In the genomic region with DNA sequence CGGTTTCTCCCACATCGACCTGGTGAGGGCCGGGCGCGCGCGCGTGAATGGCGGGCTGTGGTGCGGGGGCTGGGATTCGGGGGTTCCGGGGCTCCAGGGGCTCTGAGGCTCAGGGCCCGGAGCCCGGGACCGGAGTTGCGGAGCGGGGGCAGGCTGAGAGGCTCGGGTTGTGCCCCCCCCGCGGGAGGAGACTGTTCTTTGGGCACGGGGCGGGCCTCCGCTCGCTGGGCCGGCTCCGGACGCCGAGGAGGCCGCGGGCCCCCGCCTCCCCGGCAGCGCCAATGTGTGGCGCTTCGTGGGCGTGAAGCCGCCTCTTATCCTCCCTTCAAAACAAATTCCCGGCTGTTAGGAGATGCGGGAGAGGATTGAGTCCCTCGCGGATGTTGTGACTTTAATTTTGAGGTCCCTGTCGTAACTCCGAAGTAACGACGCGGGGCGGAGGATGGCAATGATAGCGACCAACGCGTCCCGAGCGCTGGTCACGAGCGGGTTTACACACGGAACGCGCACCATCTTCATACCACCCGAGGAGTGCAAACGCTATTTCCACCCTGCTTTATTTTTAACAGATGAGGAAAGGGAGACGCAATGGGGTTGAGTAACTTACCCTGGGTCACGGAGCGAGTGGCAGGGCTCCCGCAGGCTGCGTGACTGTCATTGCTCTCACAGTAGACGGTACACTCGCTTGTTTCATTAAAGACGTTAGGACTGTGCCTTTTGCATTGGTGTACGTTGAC, we compare ENCODE assay signal across 8 cellular contexts. TPM values are rescaled to one million over a fixed set of nuclear protein-coding genes. Genes with fewer than 3 reads are reported as not detected.
DNase-seq lines count a peak whose midpoint lies in the region; ATAC-seq and TF ChIP-seq lines count a peak whose summit lies in the region.

No MANE protein-coding gene starts in this region.

- H3K27ac ChIP-seq in cingulate gyrus (ENCODE audit: low read depth, low read length) (peak overlapping the region; percentile 89), liver (ENCODE audit: low read depth in 1 of 2, low read length in 2 of 2) (peak overlapping the region; percentile 96)

- DNase-seq in CD14-positive monocyte (ENCODE audit: low spot score) (peak; percentile 50), GM19238 (ENCODE audit: insufficient read length, low spot score) (peak; percentile 44)
- peak; percentile 55 for DNase-seq in stimulated activated CD8-positive, alpha-beta memory T cell treated with anti-CD3 and anti-CD28 coated beads, Interleukin-4, amount 100 ng/mL, for 48 hours

- H3K36me3 Mint-ChIP-seq in CD14-positive monocyte, result peaks cover 17 to 19% of the 10 kb centered on the region in 2 donors

- peaks cover 1 to 3% (median 2%) of the 10 kb centered on the region in 4 donors for H3K36me3 ChIP-seq in liver (ENCODE audit: control insufficient read depth in 4 of 4, insufficient read depth in 3 of 4, low read depth in 1 of 4, low read length in 3 of 4)

- intact Hi-C loops in CD14-positive monocyte (cut with micrococcal nuclease), result loop anchor here (2.0 to 10.0 kb wide), 2 partner anchors 70 to 1454 kb away; a partner anchor contains a TSS

- H3K4me3 ChIP-seq in liver (ENCODE audit: low read depth in 1 of 3, low read length in 3 of 3), result peak overlapping the region; percentile 78 to 95 (median 90)

- H3K27me3 Mint-ChIP-seq in CD14-positive monocyte (ENCODE audit: low read depth in 3 of 3), result peaks cover 0 to 2% (median 0%) of the 10 kb centered on the region in 3 donors

- H3K9ac ChIP-seq in liver (ENCODE audit: low read depth in 1 of 2, low read length in 2 of 2), result peak overlapping the region; percentile 49 to 97

- H3K27me3 ChIP-seq in liver (ENCODE audit: control insufficient read depth in 4 of 4, insufficient read depth in 4 of 4, low read length in 3 of 4), result no peaks in the 10 kb centered on the region

- peaks cover 24% of the 10 kb centered on the region for H3K4me1 Mint-ChIP-seq in CD14-positive monocyte

- ATAC-seq in HG03280 (IDR thresholded peaks at IDR 0.05; ENCODE audit: unreplicated experiment), result peak; percentile 44
- peak; percentile 73 for ATAC-seq in SK-N-SH treated with all-trans-retinoic acid at 6 μM for 48 hours
- ATAC-seq in GM18517 (IDR thresholded peaks at IDR 0.05; ENCODE audit: unreplicated experiment), result no peak

- under 1% methylated on average over 68 of the region's 68 CpGs for WGBS in liver

- H3K4me1 ChIP-seq in liver (ENCODE audit: control insufficient read depth in 4 of 4, insufficient read depth in 4 of 4, low read length in 3 of 4), result peaks cover 3 to 24% (median 17%) of the 10 kb centered on the region in 4 donors

- H3K27ac Mint-ChIP-seq in CD14-positive monocyte, result peak overlapping the region; percentile 89 to 96 (median 92)

- H3K4me3 Mint-ChIP-seq in CD14-positive monocyte, result peak overlapping the region; percentile 95 to 96

- no peaks in the 10 kb centered on the region for H3K9me3 Mint-ChIP-seq in CD14-positive monocyte

- no peak for TF ChIP-seq RAD21 in liver (IDR thresholded peaks at IDR 0.05)

- no peaks in the 10 kb centered on the region for H3K9me3 ChIP-seq in liver (ENCODE audit: control insufficient read depth in 4 of 4, low read length in 3 of 4)

- TF ChIP-seq CTCF in CD14-positive monocyte (IDR thresholded peaks at IDR 0.05), result no peak
- no peak for TF ChIP-seq CTCF in liver (IDR thresholded peaks at IDR 0.05; ENCODE audit: low read depth, low read length, missing input control)

TF ChIP-seq in SK-N-SH treated with all-trans-retinoic acid at 6 μM for 48 hours, 23 proteins besides CTCF, POLR2A, EP300 and RAD21:
- no peak for TF ChIP-seq CSDC2 (CRISPR knock-in tag; IDR thresholded peaks at IDR 0.05)
- peak; percentile 99 for TF ChIP-seq ZFP3 (CRISPR knock-in tag; IDR thresholded peaks at IDR 0.05)
- TF ChIP-seq, protein P1, sequence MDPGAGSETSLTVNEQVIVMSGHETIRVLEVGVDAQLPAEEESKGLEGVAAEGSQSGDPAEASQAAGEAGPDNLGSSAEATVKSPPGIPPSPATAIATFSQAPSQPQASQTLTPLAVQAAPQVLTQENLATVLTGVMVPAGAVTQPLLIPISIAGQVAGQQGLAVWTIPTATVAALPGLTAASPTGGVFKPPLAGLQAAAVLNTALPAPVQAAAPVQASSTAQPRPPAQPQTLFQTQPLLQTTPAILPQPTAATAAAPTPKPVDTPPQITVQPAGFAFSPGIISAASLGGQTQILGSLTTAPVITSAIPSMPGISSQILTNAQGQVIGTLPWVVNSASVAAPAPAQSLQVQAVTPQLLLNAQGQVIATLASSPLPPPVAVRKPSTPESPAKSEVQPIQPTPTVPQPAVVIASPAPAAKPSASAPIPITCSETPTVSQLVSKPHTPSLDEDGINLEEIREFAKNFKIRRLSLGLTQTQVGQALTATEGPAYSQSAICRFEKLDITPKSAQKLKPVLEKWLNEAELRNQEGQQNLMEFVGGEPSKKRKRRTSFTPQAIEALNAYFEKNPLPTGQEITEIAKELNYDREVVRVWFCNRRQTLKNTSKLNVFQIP (CRISPR knock-in tag; IDR thresholded peaks at IDR 0.05; ENCODE audit: borderline replicate concordance, low read depth), result no peak
- TF ChIP-seq ZNF565 (CRISPR knock-in tag; conservative IDR thresholded peaks at IDR 0.05; ENCODE audit: low read depth), result no peak

TF ChIP-seq in liver, 16 proteins besides CTCF, POLR2A, EP300 and RAD21:
- peak; percentile 16 for TF ChIP-seq YY1 (IDR thresholded peaks at IDR 0.05)
- TF ChIP-seq, protein P2, sequence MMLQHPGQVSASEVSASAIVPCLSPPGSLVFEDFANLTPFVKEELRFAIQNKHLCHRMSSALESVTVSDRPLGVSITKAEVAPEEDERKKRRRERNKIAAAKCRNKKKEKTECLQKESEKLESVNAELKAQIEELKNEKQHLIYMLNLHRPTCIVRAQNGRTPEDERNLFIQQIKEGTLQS (IDR thresholded peaks at IDR 0.05), result no peak
- no peak for TF ChIP-seq RXRA (IDR thresholded peaks at IDR 0.05)
- no peak for TF ChIP-seq EGR1 (IDR thresholded peaks at IDR 0.05; ENCODE audit: low read depth in 2 of 2)

RNA-seq across cellular contexts. Expression of a gene that starts 0.5 kb away (rescaled TPM):
- 10 to 100 TPM; 42.7 to 52.1 TPM for polyA plus RNA-seq in CD14-positive monocyte
- total RNA-seq in liver, result 10 to 100 TPM; 40.2 to 46.3 TPM
- 10 to 100 TPM; 15.9 to 20.5 TPM for polyA plus RNA-seq in liver

RNA-seq across cellular contexts. Expression of a gene that starts 24.5 kb away (rescaled TPM):
- 1 to 10 TPM; 4.9 to 5.0 TPM for polyA plus RNA-seq in CD14-positive monocyte
- total RNA-seq in liver, result 1 to 10 TPM; 5.0 to 5.1 TPM
- 1 to 10 TPM; 3.8 to 7.6 TPM for polyA plus RNA-seq in liver

RNA-seq across cellular contexts. Expression of a gene that starts 52.8 kb away (rescaled TPM):
- polyA plus RNA-seq in CD14-positive monocyte (not detected), liver (under 1 TPM; 0.08 to 0.88 TPM)
- 1 to 10 TPM; 2.4 to 2.7 TPM for total RNA-seq in liver
